27 cellular contexts compared by ENCODE assay signal in genomic region chr3:99084825-99085224, GRCh38.
DNase-seq lines count a peak whose midpoint lies in the region; ATAC-seq and TF ChIP-seq lines count a peak whose summit lies in the region.
"Had no signal": no experiment of that assay in that cellular context is flagged by ENCODE, and none has a peak within 500 bp of the region (broad histone marks: within the 10 kb centered on the region; RNA-seq: fewer than 3 reads in every experiment).

No MANE protein-coding gene starts in this region.

- no peak overlapping the region for H4K91ac ChIP-seq in H9 (ENCODE audit: insufficient read length, low read depth, low read length)

- no peak overlapping the region for H2BK15ac ChIP-seq in H9 (ENCODE audit: low read depth, low read length)

- H2BK120ac ChIP-seq in H9 (ENCODE audit: low read depth, low read length, poor library complexity, severe bottlenecking), result no peak overlapping the region

- no peak overlapping the region for H2AK5ac ChIP-seq in H9 (ENCODE audit: insufficient read length, low read length)

- no peaks in the 10 kb centered on the region for H3K36me3 Mint-ChIP-seq in H9 (ENCODE audit: insufficient read depth in 1 of 3, low read depth in 3 of 3)
- H3K36me3 Mint-ChIP-seq: activated naive CD4-positive, alpha-beta T cell treated with anti-CD3 and anti-CD28 coated beads, Interleukin-2, amount 50 U/mL, for 72 hours had no signal

- CTCF ChIA-PET in PC-3 (lab: Charles Lee), result interaction anchor here (0.7 kb wide), 1 partner anchor 466 kb away, joined by 3 read pairs; no protein-coding TSS in a partner anchor

- no peak overlapping the region for H3K18ac ChIP-seq in H9 (ENCODE audit: insufficient read length, low read depth, low read length)

- no peak overlapping the region for H4K5ac ChIP-seq in H9 (ENCODE audit: insufficient read length, low read depth, low read length)

- H3K23ac ChIP-seq in H9 (ENCODE audit: insufficient read length, low read depth, low read length), result no peak overlapping the region

- no peak overlapping the region for H2BK5ac ChIP-seq in H9 (ENCODE audit: insufficient read length, low read length)

- ATAC-seq in PC-3, result peak; percentile 89
- no peak for ATAC-seq in left cardiac atrium
- no peak for ATAC-seq in SK-N-SH treated with all-trans-retinoic acid at 6 μM for 48 hours
- ATAC-seq: activated naive CD4-positive, alpha-beta T cell treated with anti-CD3 and anti-CD28 coated beads, Interleukin-2, amount 50 U/mL, for 72 hours; heart left ventricle; psoas muscle; Right ventricle myocardium inferior had no signal

- no peak overlapping the region for H3K27ac Mint-ChIP-seq in H9
- H3K27ac Mint-ChIP-seq: activated B cell treated with CpG ODN at 0.5 μM for 24 hours; activated naive CD4-positive, alpha-beta T cell treated with anti-CD3 and anti-CD28 coated beads, Interleukin-2, amount 50 U/mL, for 72 hours had no signal

- H3K9me3 ChIP-seq in PC-3 (ENCODE audit: low read length) (no peaks in the 10 kb centered on the region), H9 (ENCODE audit: control insufficient read depth, low read depth, low read length) (no peaks in the 10 kb centered on the region)
- H3K9me3 ChIP-seq: ascending aorta; BLaER1 treated with 17β-estradiol and CSF1 and Interleukin-3, amounts not matched to agents 10 nM and 100 nM; heart left ventricle; neutrophil; psoas muscle; stomach had no signal

- H3K79me1 ChIP-seq in H9 (ENCODE audit: insufficient read depth, low read depth, low read length, poor library complexity, severe bottlenecking), result no peaks in the 10 kb centered on the region

- H2AFZ ChIP-seq in PC-3 (ENCODE audit: low read length) (no peak overlapping the region), H9 (ENCODE audit: low read length) (no peak overlapping the region)

- intact Hi-C loops in PC-3 (cut with micrococcal nuclease) (loop anchor here (1.0 to 5.0 kb wide), 4 partner anchors 23 to 162 kb away; no protein-coding TSS in a partner anchor), left cardiac atrium (cut with DNase I) (no loop called here)

- no peaks in the 10 kb centered on the region for H3K23me2 ChIP-seq in H9 (ENCODE audit: insufficient read length, low read depth, low read length, poor library complexity, severe bottlenecking)

- no peak overlapping the region for H3K4ac ChIP-seq in H9 (ENCODE audit: low read depth, low read length)

- no peaks in the 10 kb centered on the region for H3K36me3 ChIP-seq in PC-3 (ENCODE audit: low read depth, low read length)
- H3K36me3 ChIP-seq: ascending aorta; BLaER1 treated with 17β-estradiol and CSF1 and Interleukin-3, amounts not matched to agents 10 nM and 100 nM; heart left ventricle; neutrophil; stomach; tibial nerve had no signal

- peak overlapping the region; percentile 75 for H3K4me2 ChIP-seq in PC-3 (ENCODE audit: low read length)
- H3K4me2 ChIP-seq in H9 (ENCODE audit: insufficient read depth, insufficient read length, low read length), result no peak overlapping the region
- H3K4me2 ChIP-seq: BLaER1 treated with 17β-estradiol and CSF1 and Interleukin-3, amounts not matched to agents 10 nM and 100 nM had no signal

- POLR2A ChIA-PET in PC-3 (lab: Charles Lee; ENCODE audit: unreplicated experiment), result interaction anchor here (0.7 kb wide), 1 partner anchor 1354 kb away, joined by 13 read pairs; no protein-coding TSS in a partner anchor

- no peak overlapping the region for H3T11ph ChIP-seq in H9 (ENCODE audit: low read length)

- no peaks in the 10 kb centered on the region for H3K9me3 Mint-ChIP-seq in H9
- H3K9me3 Mint-ChIP-seq: activated B cell treated with CpG ODN at 0.5 μM for 24 hours; activated naive CD4-positive, alpha-beta T cell treated with anti-CD3 and anti-CD28 coated beads, Interleukin-2, amount 50 U/mL, for 72 hours had no signal

- H3K27me3 Mint-ChIP-seq in H9 (ENCODE audit: low read depth), result peaks cover 2% of the 10 kb centered on the region

- no peak overlapping the region for H3K56ac ChIP-seq in H9 (ENCODE audit: insufficient read length, low read depth, low read length)

- no peak overlapping the region for H2BK12ac ChIP-seq in H9 (ENCODE audit: insufficient read length, low read depth, low read length)

- H3K27me3 ChIP-seq in PC-3 (ENCODE audit: low read length), result no peaks in the 10 kb centered on the region
- H3K27me3 ChIP-seq in H9 (ENCODE audit: insufficient read depth, low read length), result no peaks in the 10 kb centered on the region
- H3K27me3 ChIP-seq: ascending aorta; BLaER1 treated with 17β-estradiol and CSF1 and Interleukin-3, amounts not matched to agents 10 nM and 100 nM; heart left ventricle; neutrophil; stomach; tibial nerve had no signal

- H3K9me2 ChIP-seq in PC-3 (replicated peaks; ENCODE audit: low read length), result no peaks in the 10 kb centered on the region

- H3K4me3 ChIP-seq in PC-3 (ENCODE audit: low read length) (peak overlapping the region; percentile 53), foreskin fibroblast (ENCODE audit: low read depth in 1 of 2, low read length in 2 of 2) (no peak overlapping the region)
- H3K4me3 ChIP-seq: ascending aorta; BLaER1 treated with 17β-estradiol and CSF1 and Interleukin-3, amounts not matched to agents 10 nM and 100 nM; dorsolateral prefrontal cortex; heart left ventricle; psoas muscle; stomach; tibial nerve had no signal

- H3F3A ChIP-seq in PC-3 (ENCODE audit: low read length, unreplicated experiment), result peaks cover 5% of the 10 kb centered on the region

- no peak overlapping the region for H3K4me3 Mint-ChIP-seq in H9
- H3K4me3 Mint-ChIP-seq: activated B cell treated with CpG ODN at 0.5 μM for 24 hours had no signal

- H3K27ac ChIP-seq in PC-3 (ENCODE audit: low read length) (peak overlapping the region; percentile 92), H9 (ENCODE audit: insufficient read length, low read depth, low read length) (no peak overlapping the region)
- H3K27ac ChIP-seq: ascending aorta; BLaER1 treated with 17β-estradiol and CSF1 and Interleukin-3, amounts not matched to agents 10 nM and 100 nM; dorsolateral prefrontal cortex; heart left ventricle; neutrophil; psoas muscle; stomach; tibial nerve had no signal

- 0 out of 4 replicates have a peak, but pooled peaks cover 0 to 2% of the 10 kb centered on the region in 2 experiments for H3K4me1 Mint-ChIP-seq in H9
- H3K4me1 Mint-ChIP-seq: activated B cell treated with CpG ODN at 0.5 μM for 24 hours had no signal

- H3K4me1 ChIP-seq in PC-3 (ENCODE audit: insufficient read depth, low read length), result peaks cover 49% of the 10 kb centered on the region
- H3K4me1 ChIP-seq in H9 (ENCODE audit: insufficient read depth, low read length), result no peaks in the 10 kb centered on the region
- H3K4me1 ChIP-seq: ascending aorta; BLaER1 treated with 17β-estradiol and CSF1 and Interleukin-3, amounts not matched to agents 10 nM and 100 nM; heart left ventricle; psoas muscle; stomach; tibial nerve had no signal

- BruUV-seq in PC-3 (replicated peaks; lab: Mats Ljungman, UMichigan), result no TSS peak

- no peak for TF ChIP-seq CTCF in PC-3 (conservative IDR thresholded peaks at IDR 0.05; ENCODE audit: low read depth, low read length)
- TF ChIP-seq CTCF in foreskin fibroblast (IDR thresholded peaks at IDR 0.05; ENCODE audit: low read depth, low read length), result no peak
- TF ChIP-seq CTCF in H9 (conservative IDR thresholded peaks at IDR 0.05), result no peak

- H3K79me2 ChIP-seq in PC-3 (ENCODE audit: low read length) (no peaks in the 10 kb centered on the region), H9 (ENCODE audit: insufficient read depth, low read length) (no peaks in the 10 kb centered on the region)

- no peaks in the 10 kb centered on the region for H4K20me1 ChIP-seq in PC-3 (ENCODE audit: low read length)
- H4K20me1 ChIP-seq in H9 (ENCODE audit: control insufficient read depth, insufficient read depth, insufficient read length), result no peaks in the 10 kb centered on the region
- H4K20me1 ChIP-seq: BLaER1 treated with 17β-estradiol and CSF1 and Interleukin-3, amounts not matched to agents 10 nM and 100 nM had no signal

- H3K14ac ChIP-seq in H9 (ENCODE audit: insufficient read depth, low read length), result no peak overlapping the region

- H3K9ac ChIP-seq in PC-3 (ENCODE audit: low read length), result peak overlapping the region; percentile 60
- H3K9ac ChIP-seq in H9 (ENCODE audit: extremely low read depth, insufficient read length, low read length), result no peak overlapping the region
- H3K9ac ChIP-seq: BLaER1 treated with 17β-estradiol and CSF1 and Interleukin-3, amounts not matched to agents 10 nM and 100 nM had no signal

- no CpG with 5 or more reads among the region's 4 CpGs for WGBS in H9 (ENCODE audit: extremely low coverage, insufficient read length, low lambda C conversion rate)

- peak; percentile 75 for DNase-seq in A172 (ENCODE audit: low spot score)
- DNase-seq in GM04503 (ENCODE audit: low read depth), result peak; percentile 54
- DNase-seq in PC-3, result peak; percentile 95
- DNase-seq in foreskin fibroblast, result peak; percentile 10 to 15
- no peak for DNase-seq in left cardiac atrium
- DNase-seq in activated naive CD4-positive, alpha-beta T cell treated with anti-CD3 and anti-CD28 coated beads, Interleukin-2, amount 50 U/mL, for 16 hours, result no peak
- no peak for DNase-seq in H9
- DNase-seq: 8988T; activated B cell treated with CpG ODN at 0.5 μM for 24 hours; cerebellar nuclear complex; DND-41; dorsolateral prefrontal cortex; heart left ventricle; NCI-H1092; NCI-H2029; NCI-H345; NCI-H748 treated with DMSO at 0.1 percent for 48 hours; psoas muscle; stimulated activated CD8-positive, alpha-beta memory T cell treated with anti-CD3 and anti-CD28 coated beads, Interleukin-4, amount 100 ng/mL, for 48 hours; stomach had no signal

- H2BK20ac ChIP-seq in H9 (ENCODE audit: low read depth, low read length, poor library complexity, severe bottlenecking), result no peak overlapping the region

- no peak overlapping the region for H4K8ac ChIP-seq in H9 (replicated peaks; ENCODE audit: insufficient read length, low read depth, low read length)

TF ChIP-seq in SK-N-SH treated with all-trans-retinoic acid at 6 μM for 48 hours, 23 proteins besides CTCF, POLR2A, EP300 and RAD21 (continues in another document):
- TF ChIP-seq POU6F1 (CRISPR knock-in tag; IDR thresholded peaks at IDR 0.05; ENCODE audit: borderline replicate concordance, low read depth) (no peak), RARB (CRISPR knock-in tag; IDR thresholded peaks at IDR 0.05) (no peak), TCF4 (CRISPR knock-in tag; IDR thresholded peaks at IDR 0.05; ENCODE audit: borderline replicate concordance) (no peak), ZNF70 (CRISPR knock-in tag; IDR thresholded peaks at IDR 0.05) (no peak)

Comparison
In these comparisons a context has a peak if more than half of its experiments do, and no peak if none do; other contexts are left out.
1. DNase-seq: peak in A172 (single experiment), GM04503 (single experiment), PC-3 (single experiment) and foreskin fibroblast (2 of 2); none in left cardiac atrium (single experiment), activated naive CD4-positive, alpha-beta T cell treated with anti-CD3 and anti-CD28 coated beads, Interleukin-2, amount 50 U/mL, for 16 hours (single experiment) and H9 (single experiment).